Comparison of ENCODE assay signal across 1 cellular context in genomic region chr7:106056513-106057203, GRCh38.
TF ChIP-seq lines count a peak whose summit lies in the region.

No MANE protein-coding gene starts in this region.

TF ChIP-seq in HepG2, 621 proteins besides CTCF, POLR2A, EP300 and RAD21 (continued from another document and continues in another):
- 0 out of 2 replicates have a peak, but pooled peaks have one; percentile 47 for TF ChIP-seq ZNF142 (CRISPR knock-in tag; IDR thresholded peaks at IDR 0.05)
- TF ChIP-seq TEAD3 (CRISPR knock-in tag; optimal IDR thresholded peaks at IDR 0.05; ENCODE audit: borderline replicate concordance): peak; percentile 50
- TF ChIP-seq ARNT (IDR thresholded peaks at IDR 0.05): no peak
- TF ChIP-seq NFYB (CRISPR knock-in tag; IDR thresholded peaks at IDR 0.05): no peak
- no peak for TF ChIP-seq FOXC1 (CRISPR knock-in tag; IDR thresholded peaks at IDR 0.05; ENCODE audit: borderline replicate concordance)
- no peak for TF ChIP-seq ZNF781 (CRISPR knock-in tag; IDR thresholded peaks at IDR 0.05; ENCODE audit: borderline replicate concordance, not compliant biosample characterization)
- TF ChIP-seq REPIN1 (CRISPR knock-in tag; IDR thresholded peaks at IDR 0.05; ENCODE audit: borderline replicate concordance, low read depth): peak; percentile 23; the same call in 1 of the 2 replicates
- TF ChIP-seq ZNF670 (CRISPR knock-in tag; IDR thresholded peaks at IDR 0.05; ENCODE audit: borderline replicate concordance): no peak
- peak; percentile 94 for TF ChIP-seq STAG1 (CRISPR knock-in tag; IDR thresholded peaks at IDR 0.05)
- TF ChIP-seq MAZ (IDR thresholded peaks at IDR 0.05; ENCODE audit: borderline replicate concordance, low read depth, low read length): no peak
- no peak for TF ChIP-seq MAZ (CRISPR knock-in tag; IDR thresholded peaks at IDR 0.05; ENCODE audit: low read depth)
- TF ChIP-seq ZNF260 (CRISPR knock-in tag; IDR thresholded peaks at IDR 0.05; ENCODE audit: borderline replicate concordance, low read depth): no peak
- no peak for TF ChIP-seq MBNL3 (CRISPR knock-in tag; conservative IDR thresholded peaks at IDR 0.05)
- TF ChIP-seq ZSCAN20 (CRISPR knock-in tag; IDR thresholded peaks at IDR 0.05; ENCODE audit: borderline replicate concordance): no peak
- TF ChIP-seq SALL1 (CRISPR knock-in tag; IDR thresholded peaks at IDR 0.05): peak; percentile 54; the same call in 1 of the 2 replicates
- peak; percentile 47; the same call in 1 of the 2 replicates for TF ChIP-seq MAX (IDR thresholded peaks at IDR 0.05)
- no peak for TF ChIP-seq NFE2L2 (IDR thresholded peaks at IDR 0.05; ENCODE audit: low read length)
- TF ChIP-seq SMC3 (IDR thresholded peaks at IDR 0.05; ENCODE audit: low read length): peak; percentile 98
- TF ChIP-seq ZNF556 (CRISPR knock-in tag; IDR thresholded peaks at IDR 0.05; ENCODE audit: borderline replicate concordance): 0 out of 2 replicates have a peak, but pooled peaks have one; percentile 34
- TF ChIP-seq AHDC1 (CRISPR knock-in tag; IDR thresholded peaks at IDR 0.05; ENCODE audit: borderline replicate concordance): no peak
- no peak for TF ChIP-seq CBX5 (CRISPR knock-in tag; IDR thresholded peaks at IDR 0.05; ENCODE audit: borderline replicate concordance)
- TF ChIP-seq ZNF451 (CRISPR knock-in tag; IDR thresholded peaks at IDR 0.05): 0 out of 2 replicates have a peak, but pooled peaks have one; percentile 31
- TF ChIP-seq YY1 (IDR thresholded peaks at IDR 0.05; ENCODE audit: insufficient read depth, insufficient replicate concordance, low read depth, low read length): peak; percentile 34
- TF ChIP-seq HINFP (CRISPR knock-in tag; IDR thresholded peaks at IDR 0.05; ENCODE audit: low read depth): 0 out of 2 replicates have a peak, but pooled peaks have one; percentile 30
- 0 out of 2 replicates have a peak, but pooled peaks have one; percentile 11 for TF ChIP-seq RXRB (CRISPR knock-in tag; IDR thresholded peaks at IDR 0.05; ENCODE audit: borderline replicate concordance)
- no peak for TF ChIP-seq HHEX (CRISPR knock-in tag; IDR thresholded peaks at IDR 0.05)
- TF ChIP-seq GABPB1 (CRISPR knock-in tag; IDR thresholded peaks at IDR 0.05): no peak
- TF ChIP-seq MTA3 (CRISPR knock-in tag; IDR thresholded peaks at IDR 0.05): no peak
- peak; percentile 30; the same call in 1 of the 2 replicates for TF ChIP-seq ZFX (CRISPR knock-in tag; IDR thresholded peaks at IDR 0.05; ENCODE audit: low read depth)
- TF ChIP-seq FOXP1 (IDR thresholded peaks at IDR 0.05): no peak
- no peak for TF ChIP-seq FOXP1 (CRISPR knock-in tag; IDR thresholded peaks at IDR 0.05)
- TF ChIP-seq ZNF12 (CRISPR knock-in tag; IDR thresholded peaks at IDR 0.05): peak; percentile 68; the same call in 1 of the 2 replicates
- no peak for TF ChIP-seq RBAK (CRISPR knock-in tag; IDR thresholded peaks at IDR 0.05)
- no peak for TF ChIP-seq TEAD2 (CRISPR knock-in tag; IDR thresholded peaks at IDR 0.05)
- no peak for TF ChIP-seq ATF4 (CRISPR knock-in tag; IDR thresholded peaks at IDR 0.05)
- no peak for TF ChIP-seq E2F5 (CRISPR knock-in tag; conservative IDR thresholded peaks at IDR 0.05)
- no peak for TF ChIP-seq DRAP1 (CRISPR knock-in tag; IDR thresholded peaks at IDR 0.05)
- TF ChIP-seq NR2F6 (IDR thresholded peaks at IDR 0.05): no peak
- no peak for TF ChIP-seq NR2F6 (CRISPR knock-in tag; IDR thresholded peaks at IDR 0.05)
- peak; percentile 58; the same call in 1 of the 2 replicates for TF ChIP-seq MYC (CRISPR knock-in tag; IDR thresholded peaks at IDR 0.05; ENCODE audit: borderline replicate concordance)
- no peak for TF ChIP-seq MZF1 (CRISPR knock-in tag; IDR thresholded peaks at IDR 0.05; ENCODE audit: borderline replicate concordance)
- TF ChIP-seq PATZ1 (CRISPR knock-in tag; IDR thresholded peaks at IDR 0.05): 0 out of 2 replicates have a peak, but pooled peaks have one; percentile 10
- no peak for TF ChIP-seq ZNF746 (CRISPR knock-in tag; IDR thresholded peaks at IDR 0.05)
